Comparison of ENCODE assay signal across 8 cellular contexts in genomic region chr14:20412876-20413784, GRCh38. TPM values are rescaled to one million over a fixed set of nuclear protein-coding genes. Genes with fewer than 3 reads are reported as not detected.
DNase-seq lines count a peak whose midpoint lies in the region; ATAC-seq and TF ChIP-seq lines count a peak whose summit lies in the region.

Gene TEP1, minus strand, starts transcription at chr14:20413501. Its CDS starts 5,062 bp downstream, at chr14:20408439.

- H3K27ac ChIP-seq in adrenal gland (peak within 1 kb of the TSS; percentile 90 to 99 (median 94)), heart right ventricle (peak within 1 kb of the TSS; percentile 40 to 98 (median 95)), tibial nerve (peak within 1 kb of the TSS; percentile 75 to 98 (median 90))

- DNase-seq in NCI-H1436 treated with DMSO at 0.1 percent for 48 hours (lab: John Stamatoyannopoulos, UW) (peak; percentile 47), T-helper 1 cell (peak; percentile 52 to 78 (median 67)), adrenal gland (peak; percentile 85 to 94 (median 92)), heart right ventricle (peak; percentile 89), pons (ENCODE audit: low spot score) (peak; percentile 50), tibial nerve (ENCODE audit: low spot score in 2 of 2) (peak; percentile 81 to 84)

- ATAC-seq in HG02759 (IDR thresholded peaks at IDR 0.05; ENCODE audit: unreplicated experiment) (peak; percentile 86), heart right ventricle (peak; percentile 94 to 98 (median 98))

- H3K36me3 ChIP-seq in adrenal gland (replicated peaks in 1 of 2), result peaks cover 0 to 4% of the 10 kb centered on the region in 2 donors
- peaks cover 0 to 12% (median 2%) of the 10 kb centered on the region in 9 donors for H3K36me3 ChIP-seq in heart right ventricle
- peaks cover 0 to 5% (median 0%) of the 10 kb centered on the region in 3 donors for H3K36me3 ChIP-seq in tibial nerve

- no peaks in the 10 kb centered on the region for H3K27me3 ChIP-seq in adrenal gland
- no peaks in the 10 kb centered on the region for H3K27me3 ChIP-seq in heart right ventricle
- no peaks in the 10 kb centered on the region for H3K27me3 ChIP-seq in tibial nerve

- peak within 1 kb of the TSS; percentile 65 to 95 (median 84) for H3K4me3 ChIP-seq in adrenal gland
- H3K4me3 ChIP-seq in heart right ventricle, result peak within 1 kb of the TSS; percentile 63 to 92 (median 75)
- peak within 1 kb of the TSS; percentile 51 to 92 (median 76) for H3K4me3 ChIP-seq in tibial nerve

- no peaks in the 10 kb centered on the region for H3K9me3 ChIP-seq in adrenal gland (replicated peaks in 1 of 3)
- H3K9me3 ChIP-seq in heart right ventricle, result no peaks in the 10 kb centered on the region
- no peaks in the 10 kb centered on the region for H3K9me3 ChIP-seq in tibial nerve

- peak in 1 of 2 donors; percentile 89 for TF ChIP-seq EP300 in tibial nerve (IDR thresholded peaks at IDR 0.05)

- peaks cover 6 to 24% of the 10 kb centered on the region in 2 donors for H3K4me1 ChIP-seq in adrenal gland (replicated peaks in 1 of 2)
- H3K4me1 ChIP-seq in heart right ventricle, result peaks cover 0 to 35% (median 13%) of the 10 kb centered on the region in 9 donors
- H3K4me1 ChIP-seq in tibial nerve, result peaks cover 0 to 32% (median 13%) of the 10 kb centered on the region in 4 donors

- TF ChIP-seq CTCF in adrenal gland (IDR thresholded peaks at IDR 0.05) (peak in 2 of 6 experiments; percentile 9 to 23), heart right ventricle (IDR thresholded peaks at IDR 0.05) (no peak), tibial nerve (IDR thresholded peaks at IDR 0.05) (peak in 1 of 5 experiments; percentile 33)

- TF ChIP-seq POLR2A in GM10847 (IDR thresholded peaks at IDR 0.05; ENCODE audit: extremely low read depth, insufficient read length), result peak; percentile 56
- TF ChIP-seq POLR2A in adrenal gland (IDR thresholded peaks at IDR 0.05), result peak; percentile 71 to 90
- peak; percentile 74 to 78 for TF ChIP-seq POLR2A in tibial nerve (IDR thresholded peaks at IDR 0.05)

- intact Hi-C loops in adrenal gland (cut with DNase I), result no loop called here
- intact Hi-C loops in heart right ventricle (cut with DNase I), result loop anchor here in 8 of 10 donors (1.0 to 10.0 kb wide), 13 partner anchors 40 to 272 kb away; partner anchors contain the start of genes PARP2 (in 5 of the 8), RNASE4 (in 4 of the 8), ANG (in 2 of the 8) and APEX1 (in 2 of the 8)

- WGBS in adrenal gland, 4 donors, result 0% methylated on average over 35 to 44 of the region's 44 CpGs
- 0 to 1% methylated on average over 43 to 44 of the region's 44 CpGs for WGBS in heart right ventricle, 2 donors
- 0 to 1% methylated on average over 27 to 44 of the region's 44 CpGs for WGBS in tibial nerve, 2 donors

RNA-seq across cellular contexts. Expression of gene TEP1, which starts in this region (rescaled TPM):
- 10 to 100 TPM; 19.4 to 59.8 (median 35.9) TPM for total RNA-seq in adrenal gland
- polyA plus RNA-seq in adrenal gland, result 10 to 100 TPM; 22.9 to 39.7 (median 24.9) TPM
- 10 to 100 TPM in 4 of 10 donors, 1 to 10 TPM in 6; 6.9 to 17.8 (median 8.6) TPM for total RNA-seq in heart right ventricle
- 10 to 100 TPM in 1 of 2 donors, 1 to 10 TPM in 1; 5.6 to 16.0 TPM for polyA plus RNA-seq in heart right ventricle
- 10 to 100 TPM; 30.3 to 50.0 (median 36.0) TPM for total RNA-seq in tibial nerve

Comparison
In these comparisons a context has a peak if more than half of its experiments do, and no peak if none do; other contexts are left out.
1. Peak in every context shown above with its lines: DNase-seq, ATAC-seq, H3K4me3 ChIP-seq and H3K27ac ChIP-seq.
2. intact Hi-C loops: an anchor here in heart right ventricle (1.0 to 10.0 kb wide); none called in adrenal gland.